Comparison of ENCODE assay signal across 9 cellular contexts in the genomic region with DNA sequence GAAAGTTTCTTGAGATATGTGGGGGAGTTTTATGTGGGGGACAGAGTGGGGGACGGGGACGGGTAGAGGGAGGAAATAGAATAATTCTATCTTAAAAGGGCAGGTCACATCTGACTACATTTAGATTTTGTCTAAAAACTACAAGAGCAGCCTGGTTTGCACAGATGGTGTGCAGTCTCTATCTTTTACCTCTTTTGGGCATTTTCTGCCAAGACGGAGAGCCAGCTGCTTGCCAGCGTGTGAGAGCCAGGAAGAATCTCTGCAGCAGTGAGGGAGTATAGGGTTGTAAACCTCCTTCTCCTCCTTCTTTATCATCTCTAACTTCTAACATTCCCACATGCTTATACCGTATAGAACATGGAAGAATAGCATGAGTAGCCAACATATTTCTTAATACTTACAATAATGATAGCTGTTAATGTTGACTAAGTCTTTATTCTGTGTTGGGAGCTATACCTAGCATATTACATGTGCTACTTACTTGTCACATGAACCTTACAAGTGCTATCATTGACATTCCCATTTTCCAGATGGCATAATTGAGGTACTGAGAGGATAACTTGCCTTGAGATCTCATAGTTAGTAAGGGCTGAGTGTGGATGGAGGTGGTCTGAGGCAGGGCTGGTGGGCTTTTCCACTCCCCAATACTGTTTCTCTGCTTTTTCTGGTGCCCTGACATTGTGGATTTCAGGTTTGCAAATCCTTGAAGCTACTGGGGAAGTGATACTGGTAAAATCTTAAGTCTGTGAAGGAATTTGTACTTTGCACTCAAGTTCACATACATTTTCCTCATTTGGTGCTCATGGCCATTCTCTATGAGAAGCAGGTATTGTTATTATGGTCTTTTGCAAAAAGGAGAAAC.
A peak's percentile ranks its signal among the peaks of the same experiment; 100 is the strongest.
DNase-seq lines count a peak whose midpoint lies in the region; ATAC-seq and TF ChIP-seq lines count a peak whose summit lies in the region.
"Had no signal": no experiment of that assay in that cellular context is flagged by ENCODE, and none has a peak within 500 bp of the region (broad histone marks: within the 10 kb centered on the region; RNA-seq: fewer than 3 reads in every experiment).

No MANE protein-coding gene starts in this region.

- H3K4me3 ChIP-seq in duodenal mucosa (ENCODE audit: low read depth in 1 of 2, low read length in 2 of 2), result peak overlapping the region; percentile 42 to 67

- no peaks in the 10 kb centered on the region for H3K9me3 Mint-ChIP-seq in stimulated activated naive CD8-positive, alpha-beta T cell treated with anti-CD3 and anti-CD28 coated beads, Interleukin-15, Interleukin-2, amounts not matched to agents 100 ng/mL and 50 ng/mL, for 24 hours
- no peaks in the 10 kb centered on the region for H3K9me3 Mint-ChIP-seq in nephron progenitor cell

- peak overlapping the region; percentile 72 for H3K4me3 Mint-ChIP-seq in stimulated activated naive CD8-positive, alpha-beta T cell treated with anti-CD3 and anti-CD28 coated beads, Interleukin-15, Interleukin-2, amounts not matched to agents 100 ng/mL and 50 ng/mL, for 24 hours
- H3K4me3 Mint-ChIP-seq in nephron progenitor cell, result peak overlapping the region; percentile 83

- peaks cover 12 to 18% of the 10 kb centered on the region in 2 donors for H3K4me1 ChIP-seq in duodenal mucosa (ENCODE audit: control insufficient read depth in 1 of 2, insufficient read depth in 2 of 2, low read length in 2 of 2)

- no peaks in the 10 kb centered on the region for H3K36me3 ChIP-seq in duodenal mucosa (ENCODE audit: control insufficient read depth in 1 of 2, insufficient read depth in 2 of 2, low read length in 2 of 2)

- ATAC-seq in stimulated activated naive CD8-positive, alpha-beta T cell treated with anti-CD3 and anti-CD28 coated beads, Interleukin-15, Interleukin-2, amounts not matched to agents 100 U/mL and 50 U/mL, for 24 hours, result no peak

- peaks cover 25% of the 10 kb centered on the region for H3K27me3 Mint-ChIP-seq in stimulated activated naive CD8-positive, alpha-beta T cell treated with anti-CD3 and anti-CD28 coated beads, Interleukin-15, Interleukin-2, amounts not matched to agents 100 ng/mL and 50 ng/mL, for 24 hours
- peaks cover 6% of the 10 kb centered on the region for H3K27me3 Mint-ChIP-seq in nephron progenitor cell (ENCODE audit: low read depth, poor library complexity)

- no peak for DNase-seq in stimulated activated naive CD8-positive, alpha-beta T cell treated with anti-CD3 and anti-CD28 coated beads, Interleukin-15, Interleukin-2, amounts not matched to agents 100 U/mL and 50 U/mL, for 24 hours
- DNase-seq in nephron progenitor cell (no peak), SW 1271 (lab: John Stamatoyannopoulos, UW) (no peak), epidermal melanocyte (ENCODE audit: insufficient read length, low spot score) (no peak)
- no peak for DNase-seq in activated CD4-positive, CD25-positive, alpha-beta regulatory T cell (lab: John Stamatoyannopoulos, UW)
- DNase-seq in stimulated activated CD4-positive, alpha-beta T cell treated with anti-CD3 and anti-CD28 coated beads, Interleukin-4, amount 100 ng/mL, for 4 hours, result no peak
- DNase-seq: CD4-positive, alpha-beta memory T cell had no signal

- TF ChIP-seq CTCF in nephron progenitor cell (IDR thresholded peaks at IDR 0.05), result no peak

- H3K36me3 Mint-ChIP-seq in stimulated activated naive CD8-positive, alpha-beta T cell treated with anti-CD3 and anti-CD28 coated beads, Interleukin-15, Interleukin-2, amounts not matched to agents 100 ng/mL and 50 ng/mL, for 24 hours (ENCODE audit: low read depth), result no peaks in the 10 kb centered on the region
- no peaks in the 10 kb centered on the region for H3K36me3 Mint-ChIP-seq in nephron progenitor cell (ENCODE audit: low read depth)

- H3K9ac ChIP-seq in duodenal mucosa (ENCODE audit: low read depth in 1 of 2, low read length in 2 of 2), result peak overlapping the region; percentile 7 to 62

- no peaks in the 10 kb centered on the region for H3K9me3 ChIP-seq in duodenal mucosa (ENCODE audit: control insufficient read depth in 1 of 2, low read length in 2 of 2)

- no peaks in the 10 kb centered on the region for H3K27me3 ChIP-seq in duodenal mucosa (ENCODE audit: control insufficient read depth in 1 of 2, insufficient read depth in 2 of 2, low read length in 2 of 2)

- peak overlapping the region; percentile 49 for H3K27ac Mint-ChIP-seq in stimulated activated naive CD8-positive, alpha-beta T cell treated with anti-CD3 and anti-CD28 coated beads, Interleukin-15, Interleukin-2, amounts not matched to agents 100 ng/mL and 50 ng/mL, for 24 hours
- H3K27ac Mint-ChIP-seq in nephron progenitor cell, result no peak overlapping the region

- H3K4me1 Mint-ChIP-seq in stimulated activated naive CD8-positive, alpha-beta T cell treated with anti-CD3 and anti-CD28 coated beads, Interleukin-15, Interleukin-2, amounts not matched to agents 100 ng/mL and 50 ng/mL, for 24 hours (ENCODE audit: low read depth), result peaks cover 49% of the 10 kb centered on the region
- H3K4me1 Mint-ChIP-seq in nephron progenitor cell, result peaks cover 29% of the 10 kb centered on the region

- H3K27ac ChIP-seq in duodenal mucosa (ENCODE audit: low read depth, low read length), result peak overlapping the region; percentile 46
